19 cellular contexts compared by ENCODE assay signal in genomic region chr9:92254401-92255337, GRCh38. TPM values are rescaled to one million over a fixed set of nuclear protein-coding genes. Genes with fewer than 3 reads are reported as not detected.
DNase-seq lines count a peak whose midpoint lies in the region; ATAC-seq lines count a peak whose summit lies in the region.
"Had no signal": no experiment of that assay in that cellular context is flagged by ENCODE, and none has a peak within 500 bp of the region (broad histone marks: within the 10 kb centered on the region; RNA-seq: fewer than 3 reads in every experiment).

No MANE protein-coding gene starts in this region.

- peak overlapping the region; percentile 36 to 53 for H3K27ac Mint-ChIP-seq in activated naive CD4-positive, alpha-beta T cell treated with anti-CD3 and anti-CD28 coated beads, Interleukin-2, amount 50 U/mL, for 72 hours
- peak overlapping the region; percentile 59 for H3K27ac Mint-ChIP-seq in activated T-helper 17 cell treated with anti-CD3 and anti-CD28 coated beads, Interleukin-2, amount 50 U/mL, for 72 hours
- no peak overlapping the region for H3K27ac Mint-ChIP-seq in activated T-helper 2 cell treated with anti-CD3 and anti-CD28 coated beads, Interferon-gamma antibody, Interleukin-2, Interleukin-4, amounts not matched to agents 10 μg/mL and 5 μg/mL and 100 μg/mL, durations not matched to agents 14 hours and 24 hours and 36 hours
- H3K27ac Mint-ChIP-seq: CD8-positive, alpha-beta T cell had no signal

- no peak for ATAC-seq in activated naive CD4-positive, alpha-beta T cell treated with anti-CD3 and anti-CD28 coated beads, Interleukin-2, amount 50 U/mL, for 72 hours
- no peak for ATAC-seq in activated T-helper 17 cell treated with anti-CD3 and anti-CD28 coated beads, Interleukin-2, amount 50 U/mL, for 72 hours (replicated peaks)
- ATAC-seq in esophagus mucosa (peak; percentile 17), GM21576 (IDR thresholded peaks at IDR 0.05; ENCODE audit: unreplicated experiment) (no peak)
- ATAC-seq: CD8-positive, alpha-beta T cell; PC-3 had no signal

- H3K27me3 Mint-ChIP-seq in activated T-helper 17 cell treated with anti-CD3 and anti-CD28 coated beads, Interleukin-2, amount 50 U/mL, for 72 hours = no peaks in the 10 kb centered on the region
- H3K27me3 Mint-ChIP-seq in activated T-helper 2 cell treated with anti-CD3 and anti-CD28 coated beads, Interferon-gamma antibody, Interleukin-2, Interleukin-4, amounts not matched to agents 10 μg/mL and 5 μg/mL and 100 μg/mL, durations not matched to agents 14 hours and 24 hours and 36 hours (ENCODE audit: low read depth) = no peaks in the 10 kb centered on the region

- peak overlapping the region; percentile 58 for H3K27ac ChIP-seq in substantia nigra (ENCODE audit: low read depth, low read length, poor library complexity, severe bottlenecking)
- H3K27ac ChIP-seq: 22Rv1 had no signal

- no peak overlapping the region for H3K4me3 Mint-ChIP-seq in activated T-helper 17 cell treated with anti-CD3 and anti-CD28 coated beads, Interleukin-2, amount 50 U/mL, for 72 hours
- no peak overlapping the region for H3K4me3 Mint-ChIP-seq in activated T-helper 2 cell treated with anti-CD3 and anti-CD28 coated beads, Interferon-gamma antibody, Interleukin-2, Interleukin-4, amounts not matched to agents 10 μg/mL and 5 μg/mL and 100 μg/mL, durations not matched to agents 14 hours and 24 hours and 36 hours (ENCODE audit: low read depth)
- H3K4me3 Mint-ChIP-seq: CD8-positive, alpha-beta T cell had no signal

- no peaks in the 10 kb centered on the region for H3K9me3 Mint-ChIP-seq in activated naive CD4-positive, alpha-beta T cell treated with anti-CD3 and anti-CD28 coated beads, Interleukin-2, amount 50 U/mL, for 72 hours
- H3K9me3 Mint-ChIP-seq in activated T-helper 17 cell treated with anti-CD3 and anti-CD28 coated beads, Interleukin-2, amount 50 U/mL, for 72 hours = no peaks in the 10 kb centered on the region
- no peaks in the 10 kb centered on the region for H3K9me3 Mint-ChIP-seq in activated T-helper 2 cell treated with anti-CD3 and anti-CD28 coated beads, Interferon-gamma antibody, Interleukin-2, Interleukin-4, amounts not matched to agents 10 μg/mL and 5 μg/mL and 100 μg/mL, durations not matched to agents 14 hours and 24 hours and 36 hours
- H3K9me3 Mint-ChIP-seq: CD8-positive, alpha-beta T cell had no signal

- intact Hi-C loops in activated T-helper 2 cell treated with anti-CD3 and anti-CD28 coated beads, Interferon-gamma antibody, Interleukin-2, Interleukin-4, amounts not matched to agents 10 μg/mL and 5 μg/mL and 100 μg/mL, durations not matched to agents 14 hours and 24 hours and 36 hours (cut with micrococcal nuclease) = no loop called here

- no peak for DNase-seq in activated naive CD4-positive, alpha-beta T cell treated with anti-CD3 and anti-CD28 coated beads, Interleukin-2, amount 50 U/mL, for 72 hours (ENCODE audit: low spot score in 2 of 2)
- DNase-seq in activated naive CD4-positive, alpha-beta T cell treated with Interleukin-2 at 50 U/mL for 16 hours = no peak
- DNase-seq in substantia nigra (lab: John Stamatoyannopoulos, UW) (peak in 1 of 49 donors; percentile 2), iPS-NIHi11 (ENCODE audit: low spot score) (no peak)
- no peak for DNase-seq in activated T-helper 2 cell treated with anti-CD3 and anti-CD28 coated beads, Interferon-gamma antibody, Interleukin-2, Interleukin-4, amounts not matched to agents 10 μg/mL and 5 μg/mL and 100 μg/mL, durations not matched to agents 14 hours and 24 hours and 36 hours (ENCODE audit: low spot score)
- DNase-seq: BE2C; CD8-positive, alpha-beta T cell; DMS79; HCEC 1CT; KG1; NCI-H1417 treated with DMSO at 0.1 percent for 48 hours; NCI-H1930; NCI-H446 treated with DMSO at 0.1 percent for 48 hours; NK-92 treated with Interleukin-12 subunit alpha and Interleukin-12 subunit beta, amount 100 ng/mL, for 24 hours; PC-3 had no signal

- no peaks in the 10 kb centered on the region for H3K4me1 Mint-ChIP-seq in activated T-helper 17 cell treated with anti-CD3 and anti-CD28 coated beads, Interleukin-2, amount 50 U/mL, for 72 hours
- H3K4me1 Mint-ChIP-seq in activated T-helper 2 cell treated with anti-CD3 and anti-CD28 coated beads, Interferon-gamma antibody, Interleukin-2, Interleukin-4, amounts not matched to agents 10 μg/mL and 5 μg/mL and 100 μg/mL, durations not matched to agents 14 hours and 24 hours and 36 hours (ENCODE audit: low read depth) = no peaks in the 10 kb centered on the region

- peaks cover 20 to 35% of the 10 kb centered on the region in 2 donors for H3K36me3 Mint-ChIP-seq in activated naive CD4-positive, alpha-beta T cell treated with anti-CD3 and anti-CD28 coated beads, Interleukin-2, amount 50 U/mL, for 72 hours
- H3K36me3 Mint-ChIP-seq in activated T-helper 17 cell treated with anti-CD3 and anti-CD28 coated beads, Interleukin-2, amount 50 U/mL, for 72 hours (ENCODE audit: low read depth) = peaks cover 100% of the 10 kb centered on the region
- H3K36me3 Mint-ChIP-seq in activated T-helper 2 cell treated with anti-CD3 and anti-CD28 coated beads, Interferon-gamma antibody, Interleukin-2, Interleukin-4, amounts not matched to agents 10 μg/mL and 5 μg/mL and 100 μg/mL, durations not matched to agents 14 hours and 24 hours and 36 hours (ENCODE audit: low read depth) = peaks cover 82% of the 10 kb centered on the region

RNA-seq across cellular contexts. Expression of gene IARS1, which starts 38.8 kb away (rescaled TPM):
- 100 to 1,000 TPM; 199 to 222 TPM for total RNA-seq in activated naive CD4-positive, alpha-beta T cell treated with anti-CD3 and anti-CD28 coated beads, Interleukin-2, amount 50 U/mL, for 72 hours
- total RNA-seq in activated T-helper 17 cell treated with anti-CD3 and anti-CD28 coated beads, Interleukin-2, amount 50 U/mL, for 72 hours = 100 to 1,000 TPM; 130 to 206 TPM
- 95.2 TPM for total RNA-seq in esophagus mucosa
- 177 and 186 TPM in 2 replicates for total RNA-seq in activated T-helper 2 cell treated with anti-CD3 and anti-CD28 coated beads, Interferon-gamma antibody, Interleukin-2, Interleukin-4, amounts not matched to agents 10 μg/mL and 5 μg/mL and 100 μg/mL, durations not matched to agents 14 hours and 24 hours and 36 hours
